27 cellular contexts compared by ENCODE assay signal in the genomic region with DNA sequence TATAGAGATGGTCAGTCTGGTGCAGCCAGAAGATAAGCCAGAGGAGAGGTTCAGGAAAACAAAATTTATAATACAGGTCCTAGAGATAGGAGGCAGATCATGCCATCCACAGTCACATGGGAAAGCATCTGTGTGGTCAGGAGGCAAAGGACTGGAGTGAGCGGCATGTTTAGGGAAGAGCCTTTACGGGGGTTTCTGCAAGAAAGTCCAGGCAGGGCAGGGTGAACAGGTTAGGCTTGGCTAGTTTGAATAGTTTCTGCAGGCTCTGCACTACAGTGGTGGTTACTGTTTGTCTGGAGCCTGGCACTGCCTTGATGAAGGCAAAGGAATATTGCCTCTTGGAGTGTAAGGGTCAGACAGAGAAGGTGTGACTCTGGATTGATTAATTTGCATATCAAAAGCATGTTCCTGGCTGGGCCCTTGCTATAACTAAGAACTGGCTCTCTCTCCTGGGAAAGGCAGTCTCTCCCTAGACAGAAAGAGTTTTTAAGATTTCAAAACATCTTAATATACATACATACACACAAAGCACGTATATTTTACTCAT.
"Had no signal": no experiment of that assay in that cellular context is flagged by ENCODE, and none has a peak within 500 bp of the region (broad histone marks: within the 10 kb centered on the region; RNA-seq: fewer than 3 reads in every experiment).

No MANE protein-coding gene starts in this region.

- H3K36me3 Mint-ChIP-seq: activated naive CD8-positive, alpha-beta T cell had no signal

- DNase-seq: activated CD4-positive, alpha-beta memory T cell treated with anti-CD3 and anti-CD28 coated beads, Interleukin-2, amount 10 ng/mL, durations not matched to agents 7 days and 5 days; activated CD4-positive, alpha-beta T cell treated with anti-CD3 and anti-CD28 coated beads, Interleukin-2, amount 50 U/mL, for 1 hour; activated CD4-positive, CD25-positive, alpha-beta regulatory T cell; activated gamma-delta T cell; activated naive CD4-positive, alpha-beta T cell treated with anti-CD3 and anti-CD28 coated beads for 36 hours; activated T-cell treated with anti-CD3 and anti-CD28 coated beads for 4 hours; activated T-cell treated with anti-CD3 and anti-CD28 coated beads, Interleukin-2, amount 50 U/mL, for 48 hours; amygdala; brain microvascular endothelial cell; MG63; MV-4-11; NCI-H1092 treated with DMSO at 0.1 percent for 48 hours; NCI-H1417 treated with DMSO at 0.1 percent for 48 hours; NCI-H1694 treated with DMSO at 0.1 percent for 48 hours; NCI-H2029 treated with DMSO at 0.1 percent for 48 hours; NCI-H345; NCI-H510A; NCI-H526 treated with DMSO at 0.1 percent for 48 hours; NCI-H82; PC-9; SHP77 treated with DMSO at 0.1 percent for 48 hours; T-helper 17 cell; T1000 had no signal

- H3K27me3 ChIP-seq: brain microvascular endothelial cell, cardiac muscle cell, MG63 had no signal

- H3K27me3 Mint-ChIP-seq: activated CD4-positive, alpha-beta memory T cell treated with anti-CD3 and anti-CD28 coated beads, Interleukin-2, amount 10 ng/mL, durations not matched to agents 7 days and 5 days; activated naive CD8-positive, alpha-beta T cell; activated T-helper 17 cell treated with anti-CD3 and anti-CD28 coated beads, Interleukin-2, amount 50 U/mL, for 72 hours had no signal

- H3K9me3 ChIP-seq: MG63 had no signal

- H3K4me3 Mint-ChIP-seq: activated CD4-positive, alpha-beta memory T cell treated with anti-CD3 and anti-CD28 coated beads, Interleukin-2, amount 10 ng/mL, durations not matched to agents 7 days and 5 days; activated naive CD4-positive, alpha-beta T cell treated with anti-CD3 and anti-CD28 coated beads for 36 hours; activated naive CD8-positive, alpha-beta T cell; activated T-helper 17 cell treated with anti-CD3 and anti-CD28 coated beads, Interleukin-2, amount 50 U/mL, for 72 hours; T-helper 17 cell had no signal

- H3K9ac ChIP-seq: KMS-11 had no signal

- H3K4me3 ChIP-seq: cardiac muscle cell, MG63, PC-9 had no signal

- H3K36me3 ChIP-seq: brain microvascular endothelial cell, cardiac muscle cell, MG63 had no signal

- ATAC-seq: activated T-helper 17 cell treated with anti-CD3 and anti-CD28 coated beads, Interleukin-2, amount 50 U/mL, for 72 hours; T-helper 17 cell had no signal

- H3K4me1 Mint-ChIP-seq: activated CD4-positive, alpha-beta memory T cell treated with anti-CD3 and anti-CD28 coated beads, Interleukin-2, amount 10 ng/mL, durations not matched to agents 7 days and 5 days; activated T-helper 17 cell treated with anti-CD3 and anti-CD28 coated beads, Interleukin-2, amount 50 U/mL, for 72 hours; T-helper 17 cell had no signal

- H3K27ac ChIP-seq: brain microvascular endothelial cell, cardiac muscle cell, KMS-11, PC-9 had no signal

- H3K27ac Mint-ChIP-seq: activated CD4-positive, alpha-beta memory T cell treated with anti-CD3 and anti-CD28 coated beads, Interleukin-2, amount 10 ng/mL, durations not matched to agents 7 days and 5 days; activated naive CD4-positive, alpha-beta T cell treated with anti-CD3 and anti-CD28 coated beads for 36 hours; activated naive CD8-positive, alpha-beta T cell; activated T-helper 17 cell treated with anti-CD3 and anti-CD28 coated beads, Interleukin-2, amount 50 U/mL, for 72 hours; T-helper 17 cell had no signal
